Comparison of ENCODE assay signal across 13 cellular contexts in genomic region chr13:102854675-102855074, GRCh38. TPM values are rescaled to one million over a fixed set of nuclear protein-coding genes. Genes with fewer than 3 reads are reported as not detected.
DNase-seq lines count a peak whose midpoint lies in the region; ATAC-seq and TF ChIP-seq lines count a peak whose summit lies in the region.
"Had no signal": no experiment of that assay in that cellular context is flagged by ENCODE, and none has a peak within 500 bp of the region (broad histone marks: within the 10 kb centered on the region; RNA-seq: fewer than 3 reads in every experiment).

No MANE protein-coding gene starts in this region.

- H3K27me3 ChIP-seq in BLaER1 treated with 17β-estradiol and CSF1 and Interleukin-3, amounts not matched to agents 10 nM and 100 nM, result no peaks in the 10 kb centered on the region

- ATAC-seq in GM18505 (IDR thresholded peaks at IDR 0.05; ENCODE audit: unreplicated experiment) (peak; percentile 77), HG02885 (IDR thresholded peaks at IDR 0.05; ENCODE audit: poor library complexity, unreplicated experiment) (peak; percentile 84)
- ATAC-seq in activated naive CD4-positive, alpha-beta T cell treated with anti-CD3 and anti-CD28 coated beads, Interleukin-2, amount 50 U/mL, for 72 hours, result peak; percentile 44 to 72
- ATAC-seq: PC-3; stimulated activated memory B cell treated with anti-CD40 and anti-IgM and Interleukin-4, amounts not matched to agents 10 μg/mL and 1 μg/mL and 100 μg/mL, for 72 hours had no signal

- peak overlapping the region; percentile 76 to 89 for H3K27ac Mint-ChIP-seq in activated naive CD4-positive, alpha-beta T cell treated with anti-CD3 and anti-CD28 coated beads, Interleukin-2, amount 50 U/mL, for 72 hours
- H3K27ac Mint-ChIP-seq in activated CD4-positive, alpha-beta memory T cell treated with anti-CD3 and anti-CD28 coated beads for 36 hours, result no peak overlapping the region
- H3K27ac Mint-ChIP-seq: stimulated activated memory B cell treated with anti-CD40 and anti-IgM and Interleukin-4, amounts not matched to agents 10 μg/mL and 1 μg/mL and 100 μg/mL, for 72 hours had no signal

- peaks cover 25% of the 10 kb centered on the region for H3K4me1 Mint-ChIP-seq in activated CD4-positive, alpha-beta memory T cell treated with anti-CD3 and anti-CD28 coated beads for 36 hours (ENCODE audit: low read depth)

- 0 out of 20 replicates have a peak overlapping the region, but pooled peaks of 1 of the 10 experiments have one; percentile 9 for H3K4me3 ChIP-seq in BLaER1 treated with 17β-estradiol and CSF1 and Interleukin-3, amounts not matched to agents 10 nM and 100 nM

- peaks cover 0 to 66% (median 21%) of the 10 kb centered on the region in 11 experiments; a peak in 17 of 22 replicates for H4K20me1 ChIP-seq in BLaER1 treated with 17β-estradiol and CSF1 and Interleukin-3, amounts not matched to agents 10 nM and 100 nM

- H3K27ac ChIP-seq in BLaER1 treated with 17β-estradiol and CSF1 and Interleukin-3, amounts not matched to agents 10 nM and 100 nM, result peak overlapping the region in 6 of 11 experiments; percentile 7 to 36 (median 24); a peak in 10 of 22 replicates
- H3K27ac ChIP-seq: parathyroid adenoma had no signal

- CTCF ChIA-PET in activated CD4-positive, alpha-beta memory T cell treated with anti-CD3 and anti-CD28 coated beads for 36 hours (lab: Charles Lee), result interaction anchor here (1.9 to 2.3 kb wide), 2 partner anchors 8 to 16 kb away, joined by 8 to 10 read pairs; no protein-coding TSS in a partner anchor

- no peaks in the 10 kb centered on the region for H3K9me3 ChIP-seq in BLaER1 treated with 17β-estradiol and CSF1 and Interleukin-3, amounts not matched to agents 10 nM and 100 nM (replicated peaks in 1 of 11)

- H3K36me3 Mint-ChIP-seq in activated naive CD4-positive, alpha-beta T cell treated with anti-CD3 and anti-CD28 coated beads, Interleukin-2, amount 50 U/mL, for 72 hours, result peaks cover 12 to 22% of the 10 kb centered on the region in 2 donors
- peaks cover 45% of the 10 kb centered on the region for H3K36me3 Mint-ChIP-seq in activated CD4-positive, alpha-beta memory T cell treated with anti-CD3 and anti-CD28 coated beads for 36 hours

- TF ChIP-seq POLR2A in GM18505 (IDR thresholded peaks at IDR 0.05; ENCODE audit: borderline replicate concordance, extremely low read depth, insufficient read depth, insufficient read length) (no peak), erythroblast (IDR thresholded peaks at IDR 0.05; ENCODE audit: low read length) (no peak)

- intact Hi-C loops in activated CD4-positive, alpha-beta memory T cell treated with anti-CD3 and anti-CD28 coated beads for 36 hours (cut with micrococcal nuclease), result no loop called here

- H3K27me3 Mint-ChIP-seq in activated CD4-positive, alpha-beta memory T cell treated with anti-CD3 and anti-CD28 coated beads for 36 hours, result no peaks in the 10 kb centered on the region
- H3K27me3 Mint-ChIP-seq: stimulated activated memory B cell treated with anti-CD40 and anti-IgM and Interleukin-4, amounts not matched to agents 10 μg/mL and 1 μg/mL and 100 μg/mL, for 72 hours had no signal

- peak overlapping the region in 2 of 11 experiments; percentile 11 to 15; a peak in 2 of 22 replicates for H3K9ac ChIP-seq in BLaER1 treated with 17β-estradiol and CSF1 and Interleukin-3, amounts not matched to agents 10 nM and 100 nM
- H3K9ac ChIP-seq: parathyroid adenoma had no signal

- no peaks in the 10 kb centered on the region for H3K9me3 Mint-ChIP-seq in activated naive CD4-positive, alpha-beta T cell treated with anti-CD3 and anti-CD28 coated beads, Interleukin-2, amount 50 U/mL, for 72 hours
- no peaks in the 10 kb centered on the region for H3K9me3 Mint-ChIP-seq in activated CD4-positive, alpha-beta memory T cell treated with anti-CD3 and anti-CD28 coated beads for 36 hours
- H3K9me3 Mint-ChIP-seq: stimulated activated memory B cell treated with anti-CD40 and anti-IgM and Interleukin-4, amounts not matched to agents 10 μg/mL and 1 μg/mL and 100 μg/mL, for 72 hours had no signal

- POLR2A ChIA-PET in activated CD4-positive, alpha-beta memory T cell treated with anti-CD3 and anti-CD28 coated beads for 36 hours (lab: Charles Lee), result no interaction called here

- H3K4me2 ChIP-seq in BLaER1 treated with 17β-estradiol and CSF1 and Interleukin-3, amounts not matched to agents 10 nM and 100 nM, result peak overlapping the region; percentile 48 to 81 (median 72)

- no peak for DNase-seq in activated naive CD4-positive, alpha-beta T cell treated with anti-CD3 and anti-CD28 coated beads, Interleukin-2, amount 50 U/mL, for 72 hours (ENCODE audit: low spot score in 2 of 2)
- DNase-seq in erythroblast (lab: John Stamatoyannopoulos, UW) (no peak), germinal center (ENCODE audit: low spot score) (no peak), NCI-H524 (lab: John Stamatoyannopoulos, UW) (no peak)
- DNase-seq in activated CD4-positive, alpha-beta memory T cell treated with anti-CD3 and anti-CD28 coated beads for 36 hours, result no peak
- DNase-seq: mammary epithelial cell, PC-3, T-helper 9 cell had no signal

- no peak overlapping the region for H3K4me3 Mint-ChIP-seq in activated CD4-positive, alpha-beta memory T cell treated with anti-CD3 and anti-CD28 coated beads for 36 hours
- H3K4me3 Mint-ChIP-seq: stimulated activated memory B cell treated with anti-CD40 and anti-IgM and Interleukin-4, amounts not matched to agents 10 μg/mL and 1 μg/mL and 100 μg/mL, for 72 hours had no signal

- peaks cover 49 to 83% (median 74%) of the 10 kb centered on the region in 11 experiments for H3K36me3 ChIP-seq in BLaER1 treated with 17β-estradiol and CSF1 and Interleukin-3, amounts not matched to agents 10 nM and 100 nM

- peaks cover 25 to 44% (median 34%) of the 10 kb centered on the region in 10 experiments for H3K4me1 ChIP-seq in BLaER1 treated with 17β-estradiol and CSF1 and Interleukin-3, amounts not matched to agents 10 nM and 100 nM
- H3K4me1 ChIP-seq: parathyroid adenoma had no signal

RNA-seq across cellular contexts. Expression of gene ERCC5, which starts 8.8 kb away (rescaled TPM):
- total RNA-seq in activated naive CD4-positive, alpha-beta T cell treated with anti-CD3 and anti-CD28 coated beads, Interleukin-2, amount 50 U/mL, for 72 hours, result 10 to 100 TPM; 69.7 to 84.6 TPM
- 10 to 100 TPM; 53.6 to 63.5 TPM for total RNA-seq in activated CD4-positive, alpha-beta memory T cell treated with anti-CD3 and anti-CD28 coated beads for 36 hours

RNA-seq across cellular contexts. Expression of gene BIVM, which starts 55.8 kb away (rescaled TPM):
- 10 to 100 TPM in 1 of 2 donors, 1 to 10 TPM in 1; 4.6 to 17.9 TPM for total RNA-seq in activated naive CD4-positive, alpha-beta T cell treated with anti-CD3 and anti-CD28 coated beads, Interleukin-2, amount 50 U/mL, for 72 hours
- 10 to 100 TPM; 13.3 to 15.7 TPM for total RNA-seq in activated CD4-positive, alpha-beta memory T cell treated with anti-CD3 and anti-CD28 coated beads for 36 hours

RNA-seq across cellular contexts. Expression of gene POGLUT2, which starts 55.9 kb away (rescaled TPM):
- total RNA-seq in activated naive CD4-positive, alpha-beta T cell treated with anti-CD3 and anti-CD28 coated beads, Interleukin-2, amount 50 U/mL, for 72 hours, result 1 to 10 TPM; 1.8 to 4.3 TPM
- 1 to 10 TPM; 4.4 to 4.9 TPM for total RNA-seq in activated CD4-positive, alpha-beta memory T cell treated with anti-CD3 and anti-CD28 coated beads for 36 hours
